In genomic region chr22:23690713-23691112, GRCh38 we compare ENCODE assay signal across 1 cellular context.
TF ChIP-seq lines count a peak whose summit lies in the region.

Gene RGL4, plus strand, starts transcription at chr22:23691013. Its CDS starts 1,018 bp downstream, at chr22:23692031.

TF ChIP-seq in GM23338, 12 proteins besides CTCF, POLR2A, EP300 and RAD21:
- no peak for TF ChIP-seq ZNF462 (CRISPR knock-in tag; IDR thresholded peaks at IDR 0.05)
- TF ChIP-seq ZNF331 (CRISPR knock-in tag; IDR thresholded peaks at IDR 0.05; ENCODE audit: low read depth), result no peak
- no peak for TF ChIP-seq STAT1 (IDR thresholded peaks at IDR 0.05; ENCODE audit: unreplicated experiment)
- no peak for TF ChIP-seq ETS1 (IDR thresholded peaks at IDR 0.05)
- no peak for TF ChIP-seq ZNF114 (CRISPR knock-in tag; IDR thresholded peaks at IDR 0.05)
